Comparison of ENCODE assay signal across 16 cellular contexts in genomic region chr16:81478294-81478693, GRCh38. TPM values are rescaled to one million over a fixed set of nuclear protein-coding genes. Genes with fewer than 3 reads are reported as not detected.
DNase-seq lines count a peak whose midpoint lies in the region; ATAC-seq, FAIRE-seq and TF ChIP-seq lines count a peak whose summit lies in the region.
"Had no signal": no experiment of that assay in that cellular context is flagged by ENCODE, and none has a peak within 500 bp of the region (broad histone marks: within the 10 kb centered on the region; RNA-seq: fewer than 3 reads in every experiment).

No MANE protein-coding gene starts in this region.

- no peaks in the 10 kb centered on the region; the same call in 1 of the 2 replicates for H4K20me1 ChIP-seq in DOHH2 (ENCODE audit: control insufficient read depth, insufficient read depth, low read depth, low read length)

- TF ChIP-seq CTCF in DOHH2 (IDR thresholded peaks at IDR 0.05; ENCODE audit: low read depth, low read length, poor library complexity, severe bottlenecking) (no peak), Peyer's patch (IDR thresholded peaks at IDR 0.05) (no peak), kidney (IDR thresholded peaks at IDR 0.05; ENCODE audit: borderline replicate concordance, extremely low read depth, insufficient read depth) (no peak), body of pancreas (IDR thresholded peaks at IDR 0.05) (no peak)

- H3K79me2 ChIP-seq in DOHH2 (ENCODE audit: control insufficient read depth, low read length): peaks cover 35% of the 10 kb centered on the region

- no peak for FAIRE-seq in kidney (lab: Jason Lieb, UNC)
- FAIRE-seq: RCC 7860 had no signal

- H3K9me2 ChIP-seq in DOHH2 (replicated peaks; ENCODE audit: control insufficient read depth, low read length): no peaks in the 10 kb centered on the region

- H3K27ac ChIP-seq in DOHH2 (ENCODE audit: low read depth, low read length): peak overlapping the region; percentile 90
- peak overlapping the region; percentile 48 to 86 (median 68) for H3K27ac ChIP-seq in Peyer's patch
- peak overlapping the region; percentile 55 to 78 for H3K27ac ChIP-seq in kidney (ENCODE audit: low read depth in 2 of 2, low read length in 2 of 2)
- H3K27ac ChIP-seq in skin epidermis: peak overlapping the region in 12 of 21 experiments; percentile 7 to 78 (median 40)
- no peak overlapping the region for H3K27ac ChIP-seq in body of pancreas
- H3K27ac ChIP-seq: ascending aorta had no signal

- ATAC-seq in body of pancreas: no peak
- ATAC-seq: activated T-cell treated with anti-CD3 and anti-CD28 coated beads, Interleukin-2, amount 50 U/mL, for 72 hours had no signal

- peak overlapping the region; percentile 75 for H3K4me2 ChIP-seq in DOHH2 (ENCODE audit: low read length)

- TF ChIP-seq POLR2A in Peyer's patch (IDR thresholded peaks at IDR 0.05) (no peak), body of pancreas (IDR thresholded peaks at IDR 0.05) (no peak)

- H3K9ac ChIP-seq in kidney (ENCODE audit: low read length in 2 of 2): no peak overlapping the region

- peaks cover 70% of the 10 kb centered on the region for H3K4me1 ChIP-seq in DOHH2 (ENCODE audit: control insufficient read depth, low read length)
- H3K4me1 ChIP-seq in Peyer's patch: peaks cover 6 to 72% (median 50%) of the 10 kb centered on the region in 4 donors
- peaks cover 32 to 50% of the 10 kb centered on the region in 2 donors for H3K4me1 ChIP-seq in kidney (ENCODE audit: control insufficient read depth in 1 of 2, insufficient read depth in 1 of 2, low read depth in 1 of 2, low read length in 2 of 2)
- H3K4me1 ChIP-seq in body of pancreas: peaks cover 32% of the 10 kb centered on the region

- peaks cover 18% of the 10 kb centered on the region for H3F3A ChIP-seq in DOHH2 (ENCODE audit: control insufficient read depth, insufficient read depth)

- WGBS in body of pancreas, 2 donors: 71 to 81% methylated on average over 9 to 10 of the region's 10 CpGs

- H3K4me3 ChIP-seq in DOHH2 (ENCODE audit: low read length) (peak overlapping the region; percentile 63), Peyer's patch (peak overlapping the region in 1 of 4 donors; percentile 34), kidney (ENCODE audit: low read length in 2 of 2) (no peak overlapping the region), skin epidermis (no peak overlapping the region), body of pancreas (no peak overlapping the region)
- H3K4me3 ChIP-seq: ascending aorta had no signal

- intact Hi-C loops in kidney (cut with DNase I) (no loop called here), body of pancreas (cut with DNase I) (no loop called here)

- H3K36me3 ChIP-seq in DOHH2 (ENCODE audit: control insufficient read depth, low read length) (no peaks in the 10 kb centered on the region; the same call in 1 of the 2 replicates), Peyer's patch (no peaks in the 10 kb centered on the region), kidney (ENCODE audit: control insufficient read depth in 1 of 2, insufficient read depth in 2 of 2, low read length in 2 of 2) (no peaks in the 10 kb centered on the region), body of pancreas (replicated peaks in 1 of 2; ENCODE audit: insufficient read depth in 1 of 2, low read depth in 2 of 2) (no peaks in the 10 kb centered on the region)
- H3K36me3 ChIP-seq: ascending aorta had no signal

- no peak for DNase-seq in Peyer's patch
- DNase-seq in kidney: no peak
- no peak for DNase-seq in H4 (ENCODE audit: low spot score)
- no peak for DNase-seq in AG08396 (ENCODE audit: low spot score)
- no peak for DNase-seq in body of pancreas
- DNase-seq in stimulated activated CD4-positive, alpha-beta T cell treated with anti-CD3 and anti-CD28 coated beads, Interleukin-1b, Interleukin-23, amount 100 ng/mL, for 48 hours: no peak
- DNase-seq: activated CD4-positive, alpha-beta T cell treated with anti-CD3 and anti-CD28 coated beads, Interleukin-2, amount 50 U/mL, for 1 hour; activated T-cell treated with anti-CD3 and anti-CD28 coated beads, Interleukin-2, amount 50 U/mL, for 72 hours; NCI-H2029; NCI-H69; stimulated activated CD4-positive, alpha-beta T cell treated with anti-CD3 and anti-CD28 coated beads, Interleukin-2, amount 100 ng/mL, for 48 hours had no signal

- H3K9me3 ChIP-seq in DOHH2 (ENCODE audit: control insufficient read depth, insufficient read depth, low read length) (no peaks in the 10 kb centered on the region), Peyer's patch (no peaks in the 10 kb centered on the region), kidney (ENCODE audit: control insufficient read depth in 1 of 2, low read length in 2 of 2) (no peaks in the 10 kb centered on the region), body of pancreas (no peaks in the 10 kb centered on the region)
- H3K9me3 ChIP-seq: ascending aorta had no signal

- H3K27me3 ChIP-seq in DOHH2 (ENCODE audit: control insufficient read depth, low read length) (no peaks in the 10 kb centered on the region), Peyer's patch (no peaks in the 10 kb centered on the region), body of pancreas (no peaks in the 10 kb centered on the region)
- H3K27me3 ChIP-seq: ascending aorta, dorsolateral prefrontal cortex had no signal

RNA-seq across cellular contexts. Expression of gene CMIP, which starts 33.7 kb away (rescaled TPM):
- total RNA-seq in Peyer's patch: 100 to 1,000 TPM in 1 of 4 donors, 10 to 100 TPM in 3; 44.6 to 152 (median 76.5) TPM
- total RNA-seq in kidney: 65.7 TPM
- 16.6 TPM for polyA plus RNA-seq in kidney (ENCODE audit: insufficient read depth, low read depth, low replicate concordance)
- 1.9 and 4.1 TPM in 2 replicates for total RNA-seq in H4 (2014; rRNA removed; shearing (Covaris generic))
- total RNA-seq in body of pancreas: 10 to 100 TPM; 18.7 to 18.8 TPM

Comparison
In these comparisons a context has a peak if more than half of its experiments do, and no peak if none do; other contexts are left out.
1. H3K27ac ChIP-seq: peak in DOHH2 (single experiment), Peyer's patch (4 of 4), kidney (2 of 2) and skin epidermis (12 of 21); none in body of pancreas (0 of 4).